8 cellular contexts compared by ENCODE assay signal in the genomic region with DNA sequence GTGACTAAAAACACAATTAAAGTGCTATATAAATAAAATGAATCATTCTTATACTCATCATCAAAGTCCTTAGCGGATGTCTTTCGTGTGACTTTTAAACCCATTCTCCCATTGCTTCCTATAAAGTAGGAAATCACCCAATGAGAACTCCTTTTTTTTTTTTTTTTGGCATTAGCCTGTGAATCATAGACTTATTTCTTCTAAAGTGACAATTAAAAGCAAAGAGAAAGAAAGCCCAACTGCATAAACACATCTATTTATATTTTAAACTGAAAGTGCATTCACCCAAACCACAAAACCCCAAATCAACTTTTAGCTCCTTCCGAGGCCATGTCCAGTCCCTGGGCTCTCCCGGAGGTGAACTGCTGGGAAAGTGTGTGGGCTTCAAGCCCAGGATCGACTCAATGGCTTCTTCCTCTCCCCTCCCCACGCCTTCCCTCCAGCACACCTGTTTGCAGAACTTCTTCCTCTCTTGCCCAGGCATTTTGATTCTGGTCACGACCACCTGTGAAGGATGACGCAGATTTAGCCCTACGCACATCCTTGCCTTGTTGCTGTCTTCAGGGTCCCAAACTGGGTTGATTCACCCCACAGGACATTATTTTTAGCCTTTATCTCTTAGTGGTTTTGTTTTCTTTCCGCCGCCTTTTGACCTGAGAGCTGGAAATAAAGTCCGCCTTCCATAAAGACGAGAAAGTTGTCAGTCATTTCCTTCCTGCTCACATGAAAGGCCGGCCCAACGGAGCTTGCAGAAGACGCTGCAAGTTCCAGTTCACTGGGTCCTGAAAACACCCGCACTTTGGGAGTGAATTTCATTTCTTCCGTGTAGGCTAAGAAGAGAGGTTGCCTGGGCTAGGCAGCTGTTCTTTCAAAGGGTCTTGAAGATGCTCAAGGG.
DNase-seq lines count a peak whose midpoint lies in the region; ATAC-seq and TF ChIP-seq lines count a peak whose summit lies in the region.

No MANE protein-coding gene starts in this region.

- H3K4me1 Mint-ChIP-seq in CD4-positive, CD25-positive, alpha-beta regulatory T cell = peaks cover 0 to 7% (median 0%) of the 10 kb centered on the region in 4 donors
- peaks cover 6% of the 10 kb centered on the region for H3K4me1 Mint-ChIP-seq in activated naive CD8-positive, alpha-beta T cell treated with anti-CD3 and anti-CD28 coated beads, Interleukin-2, amount 10 ng/mL, durations not matched to agents 7 days and 5 days
- peaks cover 21% of the 10 kb centered on the region for H3K4me1 Mint-ChIP-seq in stimulated activated naive CD8-positive, alpha-beta T cell treated with anti-CD3 and anti-CD28 coated beads, Interleukin-15, Interleukin-2, amounts not matched to agents 100 ng/mL and 50 ng/mL, for 24 hours (ENCODE audit: low read depth)

- no peaks in the 10 kb centered on the region for H3F3A ChIP-seq in PC-9 (ENCODE audit: insufficient read depth, low read depth)

- peaks cover 4% of the 10 kb centered on the region; the same call in 1 of the 2 replicates for H3K9me2 ChIP-seq in PC-9 (ENCODE audit: insufficient read depth)

- H3K79me2 ChIP-seq in PC-9 (ENCODE audit: low read depth) = no peaks in the 10 kb centered on the region

- peaks cover 16% of the 10 kb centered on the region for H3K27me3 ChIP-seq in CD4-positive, CD25-positive, alpha-beta regulatory T cell (ENCODE audit: control insufficient read depth, insufficient read depth, low read length)
- no peaks in the 10 kb centered on the region for H3K27me3 ChIP-seq in PC-9 (ENCODE audit: insufficient read depth, low read depth)

- no peaks in the 10 kb centered on the region for H4K20me1 ChIP-seq in PC-9 (ENCODE audit: insufficient read depth)

- H3K9me3 Mint-ChIP-seq in CD4-positive, CD25-positive, alpha-beta regulatory T cell = peaks cover 0 to 1% (median 0%) of the 10 kb centered on the region in 7 donors
- no peaks in the 10 kb centered on the region for H3K9me3 Mint-ChIP-seq in activated naive CD8-positive, alpha-beta T cell treated with anti-CD3 and anti-CD28 coated beads, Interleukin-2, amount 10 ng/mL, durations not matched to agents 7 days and 5 days
- no peaks in the 10 kb centered on the region for H3K9me3 Mint-ChIP-seq in stimulated activated naive CD8-positive, alpha-beta T cell treated with anti-CD3 and anti-CD28 coated beads, Interleukin-15, Interleukin-2, amounts not matched to agents 100 ng/mL and 50 ng/mL, for 24 hours

- CTCF ChIA-PET in PC-9 (lab: Charles Lee) = no interaction called here

- no peaks in the 10 kb centered on the region for H3K9me3 ChIP-seq in CD4-positive, CD25-positive, alpha-beta regulatory T cell (ENCODE audit: control insufficient read depth in 2 of 2, low read length in 2 of 2)
- H3K9me3 ChIP-seq in PC-9 (ENCODE audit: insufficient read depth, low read depth) = 0 out of 2 replicates have a peak, but pooled peaks cover 3% of the 10 kb centered on the region

- no peak overlapping the region for H2AFZ ChIP-seq in PC-9

- H3K36me3 ChIP-seq in CD4-positive, CD25-positive, alpha-beta regulatory T cell (ENCODE audit: control insufficient read depth, insufficient read depth, low read length) = no peaks in the 10 kb centered on the region
- H3K36me3 ChIP-seq in PC-9 (ENCODE audit: low read depth) = no peaks in the 10 kb centered on the region

- no peaks in the 10 kb centered on the region for H3K4me1 ChIP-seq in CD4-positive, CD25-positive, alpha-beta regulatory T cell (ENCODE audit: control insufficient read depth, insufficient read depth, low read length, poor library complexity, severe bottlenecking)
- peaks cover 4% of the 10 kb centered on the region; the same call in 1 of the 2 replicates for H3K4me1 ChIP-seq in PC-9 (replicated peaks; ENCODE audit: insufficient read depth)

- H3K4me2 ChIP-seq in PC-9 = no peak overlapping the region

- peak overlapping the region in 2 of 4 donors; percentile 46 to 72 for H3K4me3 Mint-ChIP-seq in CD4-positive, CD25-positive, alpha-beta regulatory T cell
- peak overlapping the region; percentile 79 for H3K4me3 Mint-ChIP-seq in activated naive CD8-positive, alpha-beta T cell treated with anti-CD3 and anti-CD28 coated beads, Interleukin-2, amount 10 ng/mL, durations not matched to agents 7 days and 5 days
- H3K4me3 Mint-ChIP-seq in stimulated activated naive CD8-positive, alpha-beta T cell treated with anti-CD3 and anti-CD28 coated beads, Interleukin-15, Interleukin-2, amounts not matched to agents 100 ng/mL and 50 ng/mL, for 24 hours = peak overlapping the region; percentile 83

- TF ChIP-seq CTCF in PC-9 (conservative IDR thresholded peaks at IDR 0.05) = no peak

- peak in 1 of 2 donors; percentile 55 for ATAC-seq in CD4-positive, CD25-positive, alpha-beta regulatory T cell (ENCODE audit: low read depth in 2 of 2)
- peak; percentile 72 for ATAC-seq in GM19328 (IDR thresholded peaks at IDR 0.05; ENCODE audit: unreplicated experiment)
- peak; percentile 62 for ATAC-seq in HG03280 (IDR thresholded peaks at IDR 0.05; ENCODE audit: unreplicated experiment)
- ATAC-seq in activated naive CD8-positive, alpha-beta T cell treated with anti-CD3 and anti-CD28 coated beads, Interleukin-2, amount 10 ng/mL, durations not matched to agents 7 days and 5 days (ENCODE audit: low read depth) = peak; percentile 78

- H3K27me3 Mint-ChIP-seq in CD4-positive, CD25-positive, alpha-beta regulatory T cell = peaks cover 18% of the 10 kb centered on the region
- peaks cover 3% of the 10 kb centered on the region for H3K27me3 Mint-ChIP-seq in activated naive CD8-positive, alpha-beta T cell treated with anti-CD3 and anti-CD28 coated beads, Interleukin-2, amount 10 ng/mL, durations not matched to agents 7 days and 5 days
- H3K27me3 Mint-ChIP-seq in stimulated activated naive CD8-positive, alpha-beta T cell treated with anti-CD3 and anti-CD28 coated beads, Interleukin-15, Interleukin-2, amounts not matched to agents 100 ng/mL and 50 ng/mL, for 24 hours = peaks cover 21% of the 10 kb centered on the region

- no peaks in the 10 kb centered on the region for H3K36me3 Mint-ChIP-seq in CD4-positive, CD25-positive, alpha-beta regulatory T cell
- no peaks in the 10 kb centered on the region for H3K36me3 Mint-ChIP-seq in activated naive CD8-positive, alpha-beta T cell treated with anti-CD3 and anti-CD28 coated beads, Interleukin-2, amount 10 ng/mL, durations not matched to agents 7 days and 5 days
- H3K36me3 Mint-ChIP-seq in stimulated activated naive CD8-positive, alpha-beta T cell treated with anti-CD3 and anti-CD28 coated beads, Interleukin-15, Interleukin-2, amounts not matched to agents 100 ng/mL and 50 ng/mL, for 24 hours (ENCODE audit: low read depth) = no peaks in the 10 kb centered on the region

- BruUV-seq in PC-9 (replicated peaks; lab: Mats Ljungman, UMichigan) = no TSS peak

- no peak overlapping the region for H3K27ac ChIP-seq in CD4-positive, CD25-positive, alpha-beta regulatory T cell (ENCODE audit: insufficient read depth, low read length, poor library complexity, severe bottlenecking)
- H3K27ac ChIP-seq in PC-9 = no peak overlapping the region

- peak in 1 of 3 donors; percentile 12 for DNase-seq in CD4-positive, CD25-positive, alpha-beta regulatory T cell
- peak; percentile 40 for DNase-seq in activated naive CD8-positive, alpha-beta T cell treated with anti-CD3 and anti-CD28 coated beads, Interleukin-2, amount 10 ng/mL, durations not matched to agents 7 days and 5 days
- no peak for DNase-seq in effector CD8-positive, alpha-beta T cell (lab: John Stamatoyannopoulos, UW)
- no peak for DNase-seq in DMS 273 (lab: John Stamatoyannopoulos, UW; ENCODE audit: unreplicated experiment)
- no peak for DNase-seq in PC-9

- intact Hi-C loops in PC-9 (cut with micrococcal nuclease; ENCODE audit: unreplicated experiment) = no loop called here

- peak overlapping the region; percentile 33 for H3K4me3 ChIP-seq in CD4-positive, CD25-positive, alpha-beta regulatory T cell (ENCODE audit: low read depth, low read length)
- no peak overlapping the region for H3K4me3 ChIP-seq in PC-9

- POLR2A ChIA-PET in activated naive CD8-positive, alpha-beta T cell treated with anti-CD3 and anti-CD28 coated beads, Interleukin-2, amount 10 ng/mL, durations not matched to agents 7 days and 5 days (lab: Charles Lee) = interaction anchor here (0.7 kb wide), 1 partner anchor 638 kb away, joined by 3 read pairs; no protein-coding TSS in a partner anchor
- POLR2A ChIA-PET in PC-9 (lab: Charles Lee; ENCODE audit: unreplicated experiment) = no interaction called here

- peak overlapping the region in 1 of 3 donors; percentile 76 for H3K27ac Mint-ChIP-seq in CD4-positive, CD25-positive, alpha-beta regulatory T cell
- H3K27ac Mint-ChIP-seq in activated naive CD8-positive, alpha-beta T cell treated with anti-CD3 and anti-CD28 coated beads, Interleukin-2, amount 10 ng/mL, durations not matched to agents 7 days and 5 days = peak overlapping the region; percentile 30
- peak overlapping the region; percentile 57 for H3K27ac Mint-ChIP-seq in stimulated activated naive CD8-positive, alpha-beta T cell treated with anti-CD3 and anti-CD28 coated beads, Interleukin-15, Interleukin-2, amounts not matched to agents 100 ng/mL and 50 ng/mL, for 24 hours
